ENCODE assay signal across 31 cellular contexts in genomic region chr19:51000981-51001380, GRCh38. TPM values are rescaled to one million over a fixed set of nuclear protein-coding genes. Genes with fewer than 3 reads are reported as not detected.
DNase-seq lines count a peak whose midpoint lies in the region; ATAC-seq and TF ChIP-seq lines count a peak whose summit lies in the region.
"Had no signal": no experiment of that assay in that cellular context is flagged by ENCODE, and none has a peak within 500 bp of the region (broad histone marks: within the 10 kb centered on the region; RNA-seq: fewer than 3 reads in every experiment).

No MANE protein-coding gene starts in this region.

- DNase-seq in D341Med (ENCODE audit: low spot score) (peak; percentile 22), PC-9 (peak; percentile 81 to 82), foreskin keratinocyte (peak in 1 of 2 donors; percentile 33), neural crest cell (ENCODE audit: low read depth, low spot score) (no peak), NCI-H2227 (lab: John Stamatoyannopoulos, UW; ENCODE audit: unreplicated experiment) (no peak)
- DNase-seq in activated naive CD4-positive, alpha-beta T cell treated with anti-CD3 and anti-CD28 coated beads for 36 hours = no peak
- DNase-seq: activated CD4-positive, alpha-beta T cell treated with anti-CD3 and anti-CD28 coated beads for 1 hour; activated T-cell treated with anti-CD3 and anti-CD28 coated beads, Interleukin-2, amount 50 U/mL, for 24 hours; Caco-2; foreskin fibroblast; kidney glomerular epithelial cell; MM.1S; naive B cell; NCI-H1694; NCI-H2227 treated with DMSO at 0.1 percent for 48 hours; NCI-H774; OCI-M1; pancreas; right lobe of liver; SIG-M5; stimulated activated CD8-positive, alpha-beta memory T cell treated with anti-CD3 and anti-CD28 coated beads, Interleukin-4, amount 100 ng/mL, for 48 hours had no signal

- no peaks in the 10 kb centered on the region for H4K20me1 ChIP-seq in PC-9 (ENCODE audit: insufficient read depth)

- no peak overlapping the region for H3K4me3 Mint-ChIP-seq in neural crest cell
- H3K4me3 Mint-ChIP-seq in activated naive CD4-positive, alpha-beta T cell treated with anti-CD3 and anti-CD28 coated beads for 36 hours = no peak overlapping the region
- H3K4me3 Mint-ChIP-seq: activated T-cell treated with anti-CD3 and anti-CD28 coated beads, Interleukin-2, amount 50 U/mL, for 24 hours; dendritic cell treated with granulocyte-macrophage colony-stimulating factor and Interleukin-4, amounts not matched to agents 40 ng/mL and 50 ng/mL, for 4 days; memory B cell; naive B cell had no signal

- H3K9me2 ChIP-seq in PC-9 (ENCODE audit: insufficient read depth) = no peaks in the 10 kb centered on the region

- peak overlapping the region; percentile 27 for H3K27ac Mint-ChIP-seq in neural crest cell (ENCODE audit: unreplicated experiment)
- no peak overlapping the region for H3K27ac Mint-ChIP-seq in activated naive CD4-positive, alpha-beta T cell treated with anti-CD3 and anti-CD28 coated beads for 36 hours
- H3K27ac Mint-ChIP-seq: activated T-cell treated with anti-CD3 and anti-CD28 coated beads, Interleukin-2, amount 50 U/mL, for 24 hours; dendritic cell treated with granulocyte-macrophage colony-stimulating factor and Interleukin-4, amounts not matched to agents 40 ng/mL and 50 ng/mL, for 4 days; memory B cell; naive B cell had no signal

- no peaks in the 10 kb centered on the region for H3K27me3 ChIP-seq in PC-9 (ENCODE audit: insufficient read depth, low read depth)
- no peaks in the 10 kb centered on the region for H3K27me3 ChIP-seq in foreskin keratinocyte
- H3K27me3 ChIP-seq: right lobe of liver had no signal

- POLR2A ChIA-PET in PC-9 (lab: Charles Lee; ENCODE audit: unreplicated experiment) = interaction anchor here (0.5 to 2.1 kb wide), 5 partner anchors 8 to 46 kb away, joined by 3 to 22 read pairs (median 13); partner anchors contain the start of genes KLK6 and KLK7

- TF ChIP-seq CTCF in PC-9 (conservative IDR thresholded peaks at IDR 0.05) = no peak
- peak; percentile 61 for TF ChIP-seq CTCF in foreskin keratinocyte (conservative IDR thresholded peaks at IDR 0.05)
- TF ChIP-seq CTCF in neural crest cell (conservative IDR thresholded peaks at IDR 0.05) = no peak

- H3K4me1 ChIP-seq in PC-9 (replicated peaks; ENCODE audit: insufficient read depth) (peaks cover 8% of the 10 kb centered on the region), foreskin keratinocyte (peaks cover 13% of the 10 kb centered on the region)
- H3K4me1 ChIP-seq: Caco-2, pancreas, right lobe of liver had no signal

- no peaks in the 10 kb centered on the region for H3K9me3 ChIP-seq in PC-9 (ENCODE audit: insufficient read depth, low read depth)
- H3K9me3 ChIP-seq: Caco-2, pancreas, right lobe of liver had no signal

- ATAC-seq in foreskin keratinocyte (peak; percentile 71), GM21717 (IDR thresholded peaks at IDR 0.05; ENCODE audit: unreplicated experiment) (no peak), HG03342 (IDR thresholded peaks at IDR 0.05; ENCODE audit: unreplicated experiment) (no peak)
- ATAC-seq: pancreas, right lobe of liver had no signal

- H3K27ac ChIP-seq in PC-9 (peak overlapping the region; percentile 66), foreskin keratinocyte (peak overlapping the region; percentile 45)
- H3K27ac ChIP-seq: hepatocyte, pancreas, right lobe of liver had no signal

- CTCF ChIA-PET in PC-9 (lab: Charles Lee) = interaction anchor here (0.6 to 2.6 kb wide), 5 partner anchors 10 to 409 kb away, joined by 3 to 20 read pairs (median 4); partner anchors contain the start of gene KLK7
- CTCF ChIA-PET in activated naive CD4-positive, alpha-beta T cell treated with anti-CD3 and anti-CD28 coated beads for 36 hours (lab: Charles Lee) = no interaction called here

- peaks cover 7% of the 10 kb centered on the region; the same call in 1 of the 2 replicates for H3K36me3 ChIP-seq in PC-9 (ENCODE audit: low read depth)
- H3K36me3 ChIP-seq: pancreas, right lobe of liver had no signal

- H3K9me3 Mint-ChIP-seq in neural crest cell = no peaks in the 10 kb centered on the region
- H3K9me3 Mint-ChIP-seq in activated naive CD4-positive, alpha-beta T cell treated with anti-CD3 and anti-CD28 coated beads for 36 hours = no peaks in the 10 kb centered on the region
- H3K9me3 Mint-ChIP-seq: activated T-cell treated with anti-CD3 and anti-CD28 coated beads, Interleukin-2, amount 50 U/mL, for 24 hours; dendritic cell treated with granulocyte-macrophage colony-stimulating factor and Interleukin-4, amounts not matched to agents 40 ng/mL and 50 ng/mL, for 4 days had no signal

- intact Hi-C loops in PC-9 (cut with micrococcal nuclease; ENCODE audit: unreplicated experiment) = loop anchor here (1.0 kb wide), 3 partner anchors 9 to 32 kb away; partner anchors contain the start of gene KLK6
- intact Hi-C loops in activated naive CD4-positive, alpha-beta T cell treated with anti-CD3 and anti-CD28 coated beads for 36 hours (cut with micrococcal nuclease) = no loop called here

- H3K27me3 Mint-ChIP-seq in neural crest cell (ENCODE audit: low read depth) = peaks cover 76% of the 10 kb centered on the region
- H3K27me3 Mint-ChIP-seq in activated naive CD4-positive, alpha-beta T cell treated with anti-CD3 and anti-CD28 coated beads for 36 hours (ENCODE audit: low read depth) = peaks cover 37% of the 10 kb centered on the region

- peaks cover 19% of the 10 kb centered on the region; the same call in 1 of the 2 replicates for H3F3A ChIP-seq in PC-9 (ENCODE audit: insufficient read depth, low read depth)

- no peaks in the 10 kb centered on the region for H3K4me1 Mint-ChIP-seq in neural crest cell
- H3K4me1 Mint-ChIP-seq in activated naive CD4-positive, alpha-beta T cell treated with anti-CD3 and anti-CD28 coated beads for 36 hours (ENCODE audit: low read depth) = no peaks in the 10 kb centered on the region
- H3K4me1 Mint-ChIP-seq: memory B cell had no signal

- no peaks in the 10 kb centered on the region for H3K36me3 Mint-ChIP-seq in neural crest cell (ENCODE audit: low read depth)
- H3K36me3 Mint-ChIP-seq in activated naive CD4-positive, alpha-beta T cell treated with anti-CD3 and anti-CD28 coated beads for 36 hours (ENCODE audit: low read depth) = no peaks in the 10 kb centered on the region
- H3K36me3 Mint-ChIP-seq: memory B cell, naive B cell had no signal

- peak overlapping the region; percentile 77 for H2AFZ ChIP-seq in PC-9
- H2AFZ ChIP-seq: hepatocyte had no signal

- no TSS peak for BruUV-seq in PC-9 (replicated peaks; lab: Mats Ljungman, UMichigan)

- H3K4me2 ChIP-seq in PC-9 = peak overlapping the region; percentile 93
- H3K4me2 ChIP-seq: hepatocyte had no signal

- peak overlapping the region; percentile 64 for H3K4me3 ChIP-seq in PC-9
- H3K4me3 ChIP-seq: hepatocyte, pancreas, right lobe of liver had no signal

- H3K79me2 ChIP-seq in PC-9 (ENCODE audit: low read depth) = peaks cover 26% of the 10 kb centered on the region
- H3K79me2 ChIP-seq: hepatocyte had no signal

RNA-seq across cellular contexts. Expression of gene KLK8, which starts 0.4 kb away (rescaled TPM):
- total RNA-seq in PC-9 (2021) (120 and 128 TPM in 2 replicates), foreskin keratinocyte (88.9 and 91.7 TPM in 2 replicates), neural crest cell (not detected in 2 replicates)
- polyA plus RNA-seq in foreskin keratinocyte = 114 and 124 TPM in 2 replicates
- total RNA-seq in activated naive CD4-positive, alpha-beta T cell treated with anti-CD3 and anti-CD28 coated beads for 36 hours = not detected
- total RNA-seq: A673, Daoy, endothelial cell of umbilical vein, pancreas, right lobe of liver, urinary bladder had no signal
- polyA plus RNA-seq: BJ, endothelial cell of umbilical vein, pancreas, urinary bladder had no signal

RNA-seq across cellular contexts. Expression of gene KLK7, which starts 17.3 kb away (rescaled TPM):
- total RNA-seq in PC-9 (2021) = 98.1 and 138 TPM in 2 replicates
- 6.3 and 8.1 TPM in 2 replicates for total RNA-seq in foreskin keratinocyte
- 6.3 and 6.4 TPM in 2 replicates for polyA plus RNA-seq in foreskin keratinocyte
- not detected in 2 replicates for total RNA-seq in neural crest cell
- total RNA-seq in activated naive CD4-positive, alpha-beta T cell treated with anti-CD3 and anti-CD28 coated beads for 36 hours = not detected
- total RNA-seq: A673, Caco-2, Daoy, endothelial cell of umbilical vein, pancreas, right lobe of liver had no signal
- polyA plus RNA-seq: BJ, endothelial cell of umbilical vein had no signal

RNA-seq across cellular contexts. Expression of gene KLK10, which starts 18.5 kb away (rescaled TPM):
- total RNA-seq in PC-9 (2021) (28.0 and 28.9 TPM in 2 replicates), foreskin keratinocyte (23.5 and 104 TPM in 2 replicates), neural crest cell (not detected in 2 replicates)
- 38.6 and 179 TPM in 2 replicates for polyA plus RNA-seq in foreskin keratinocyte
- total RNA-seq in activated naive CD4-positive, alpha-beta T cell treated with anti-CD3 and anti-CD28 coated beads for 36 hours = not detected
- total RNA-seq: A673, Caco-2, Daoy, endothelial cell of umbilical vein, urinary bladder had no signal
- polyA plus RNA-seq: BJ, endothelial cell of umbilical vein had no signal

RNA-seq across cellular contexts. Expression of gene KLK11, which starts 25.4 kb away (rescaled TPM):
- total RNA-seq in PC-9 (2021) (1.5 and 1.6 TPM in 2 replicates), foreskin keratinocyte (3.7 and 7.5 TPM in 2 replicates), neural crest cell (not detected in 2 replicates)
- polyA plus RNA-seq in foreskin keratinocyte = 4.2 and 7.3 TPM in 2 replicates
- not detected for total RNA-seq in activated naive CD4-positive, alpha-beta T cell treated with anti-CD3 and anti-CD28 coated beads for 36 hours
- total RNA-seq: A673, Caco-2, Daoy, endothelial cell of umbilical vein, hepatocyte, right lobe of liver, urinary bladder had no signal
- polyA plus RNA-seq: BJ, endothelial cell of umbilical vein had no signal

RNA-seq across cellular contexts. Expression of gene KLK6, which starts 31.6 kb away (rescaled TPM):
- 490 and 581 TPM in 2 replicates for total RNA-seq in PC-9 (2021)
- total RNA-seq in foreskin keratinocyte = 0.78 and 1.2 TPM in 2 replicates
- 0.91 and 1.2 TPM in 2 replicates for polyA plus RNA-seq in foreskin keratinocyte
- 1.7 and 2.5 TPM in 2 replicates for total RNA-seq in neural crest cell
- total RNA-seq in activated naive CD4-positive, alpha-beta T cell treated with anti-CD3 and anti-CD28 coated beads for 36 hours = not detected
- total RNA-seq: A673, Daoy, endothelial cell of umbilical vein, pancreas, right lobe of liver, urinary bladder had no signal
- polyA plus RNA-seq: BJ, pancreas, urinary bladder had no signal

Comparison
In these comparisons a context has a peak if more than half of its experiments do, and no peak if none do; other contexts are left out.
1. DNase-seq: peak in D341Med (single experiment) and PC-9 (2 of 2); none in neural crest cell (single experiment), activated naive CD4-positive, alpha-beta T cell treated with anti-CD3 and anti-CD28 coated beads for 36 hours (single experiment) and NCI-H2227 (single experiment).
2. RNA of gene KLK8, which starts 0.4 kb away (total RNA-seq): 120 to 128 TPM in PC-9 and 88.9 to 91.7 TPM in foreskin keratinocyte; not detected in neural crest cell and not detected in activated naive CD4-positive, alpha-beta T cell treated with anti-CD3 and anti-CD28 coated beads for 36 hours; every median in the first group is over 10 times any median in the second.
3. RNA of gene KLK7, which starts 17.3 kb away (total RNA-seq): 98.1 to 138 TPM in PC-9; 6.3 to 8.1 TPM in foreskin keratinocyte, not detected in neural crest cell and not detected in activated naive CD4-positive, alpha-beta T cell treated with anti-CD3 and anti-CD28 coated beads for 36 hours; every median in the first group is over 10 times any median in the second.
4. RNA of gene KLK10, which starts 18.5 kb away (total RNA-seq): 28.0 to 28.9 TPM in PC-9 and 23.5 to 104 TPM in foreskin keratinocyte; not detected in neural crest cell and not detected in activated naive CD4-positive, alpha-beta T cell treated with anti-CD3 and anti-CD28 coated beads for 36 hours; every median in the first group is over 10 times any median in the second.